In the genomic region with DNA sequence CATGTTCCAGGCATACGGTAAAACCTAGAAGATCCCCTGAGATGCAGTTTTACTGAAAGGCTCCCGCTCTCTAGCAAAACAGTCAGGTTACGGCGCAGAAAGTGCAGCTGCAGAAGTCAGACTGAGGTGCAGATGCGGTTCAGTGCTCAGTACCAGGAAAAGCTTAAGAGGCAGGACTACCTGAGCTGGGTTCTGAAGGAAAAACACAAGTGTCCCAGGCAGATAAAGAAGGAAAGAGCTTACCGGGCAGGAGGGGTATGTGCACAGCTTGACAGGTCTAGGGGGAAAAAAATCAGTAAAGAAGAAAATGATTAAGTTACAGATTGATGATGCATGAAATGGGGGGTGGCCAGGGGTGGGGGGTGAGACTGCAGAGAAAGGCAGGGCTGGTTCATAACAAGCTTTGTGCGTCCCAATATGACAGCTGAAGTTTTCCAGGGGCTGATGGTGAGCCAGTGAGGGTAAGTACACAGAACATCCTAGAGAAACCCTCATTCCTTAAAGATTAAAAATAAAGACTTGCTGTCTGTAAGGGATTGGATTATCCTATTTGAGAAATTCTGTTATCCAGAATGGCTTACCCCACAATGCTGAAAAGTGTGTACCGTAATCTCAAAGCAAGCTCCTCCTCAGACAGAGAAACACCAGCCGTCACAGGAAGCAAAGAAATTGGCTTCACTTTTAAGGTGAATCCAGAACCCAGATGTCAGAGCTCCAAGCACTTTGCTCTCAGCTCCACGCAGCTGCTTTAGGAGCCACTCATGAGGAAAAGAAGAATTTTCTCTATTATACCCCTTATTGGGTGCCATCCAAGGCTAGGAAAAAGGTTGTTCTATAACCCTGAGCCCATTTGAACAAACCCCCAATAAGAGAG, we compare ENCODE assay signal across 20 cellular contexts. TPM values are rescaled to one million over a fixed set of nuclear protein-coding genes. Genes with fewer than 3 reads are reported as not detected.
DNase-seq lines count a peak whose midpoint lies in the region; ATAC-seq and TF ChIP-seq lines count a peak whose summit lies in the region.
"Had no signal": no experiment of that assay in that cellular context is flagged by ENCODE, and none has a peak within 500 bp of the region (broad histone marks: within the 10 kb centered on the region; RNA-seq: fewer than 3 reads in every experiment).

No MANE protein-coding gene starts in this region.

- intact Hi-C loops in heart right ventricle (cut with DNase I) (loop anchor here in 1 of 10 donors (5.0 kb wide), 1 partner anchor 36 kb away; no protein-coding TSS in a partner anchor), Right ventricle myocardium inferior (cut with DNase I) (no loop called here), aorta (cut with DNase I) (no loop called here), PC-3 (cut with micrococcal nuclease) (no loop called here)

- no peak for DNase-seq in heart right ventricle
- no peak for DNase-seq in Right ventricle myocardium inferior (ENCODE audit: missing footprints)
- DNase-seq in right atrium auricular region (ENCODE audit: low spot score), result no peak
- DNase-seq in aorta, result no peak
- no peak for DNase-seq in PC-3
- DNase-seq in activated CD4-positive, CD25-positive, alpha-beta regulatory T cell treated with anti-CD3 and anti-CD28 coated beads, Interleukin-2, amount 50 U/mL, for 72 hours, result no peak
- DNase-seq: activated CD4-positive, alpha-beta T cell treated with anti-CD3 and anti-CD28 coated beads, Interleukin-2, amount 50 U/mL, for 1 hour; activated CD8-positive, alpha-beta memory T cell treated with anti-CD3 and anti-CD28 coated beads, Interleukin-2, amount 50 U/mL, for 48 hours; activated effector memory CD4-positive, alpha-beta T cell treated with Interleukin-2 at 50 U/mL for 16 hours; activated naive CD8-positive, alpha-beta T cell treated with anti-CD3 and anti-CD28 coated beads, Interleukin-2, amount 50 U/mL, for 24 hours; Calu3; NCI-H1436; NCI-H2171; NCI-H526; spleen; stimulated activated CD4-positive, alpha-beta T cell treated with anti-CD3 and anti-CD28 coated beads, Interleukin-4, amount 100 ng/mL, for 24 hours; stimulated activated naive CD8-positive, alpha-beta T cell treated with anti-CD3 and anti-CD28 coated beads, Interleukin-15, amount 100 ng/mL, for 72 hours had no signal

- H3K4me1 ChIP-seq in heart right ventricle (peaks cover 0 to 56% (median 30%) of the 10 kb centered on the region in 9 donors), right atrium auricular region (peaks cover 0 to 30% of the 10 kb centered on the region in 2 donors), rectal smooth muscle tissue (ENCODE audit: control insufficient read depth, insufficient read depth, low read length) (peaks cover 10% of the 10 kb centered on the region), aorta (ENCODE audit: control insufficient read depth in 1 of 2, insufficient read depth in 2 of 2, low read length in 2 of 2) (peaks cover 2% of the 10 kb centered on the region in 2 donors), PC-3 (ENCODE audit: insufficient read depth, low read length) (no peaks in the 10 kb centered on the region)
- H3K4me1 ChIP-seq: breast epithelium, spleen had no signal

- H3K9me2 ChIP-seq in PC-3 (replicated peaks; ENCODE audit: low read length), result no peaks in the 10 kb centered on the region

- 71 to 77% methylated on average over 10 of the region's 10 CpGs for WGBS in heart right ventricle, 2 donors
- 52 to 58% methylated on average over 10 of the region's 10 CpGs for WGBS in aorta, 2 donors

- CTCF ChIA-PET in PC-3 (lab: Charles Lee), result no interaction called here

- H2AFZ ChIP-seq in PC-3 (ENCODE audit: low read length), result no peak overlapping the region

- BruUV-seq in PC-3 (replicated peaks; lab: Mats Ljungman, UMichigan), result no TSS peak

- no peak overlapping the region for H3K4me2 ChIP-seq in PC-3 (ENCODE audit: low read length)

- TF ChIP-seq CTCF in heart right ventricle (IDR thresholded peaks at IDR 0.05) (no peak), right atrium auricular region (IDR thresholded peaks at IDR 0.05) (no peak), PC-3 (conservative IDR thresholded peaks at IDR 0.05; ENCODE audit: low read depth, low read length) (no peak)

- H3K9me3 ChIP-seq in heart right ventricle (no peaks in the 10 kb centered on the region), right atrium auricular region (no peaks in the 10 kb centered on the region), aorta (ENCODE audit: control insufficient read depth, low read length) (no peaks in the 10 kb centered on the region), PC-3 (ENCODE audit: low read length) (no peaks in the 10 kb centered on the region)
- H3K9me3 ChIP-seq: breast epithelium, spleen had no signal

- H4K20me1 ChIP-seq in PC-3 (ENCODE audit: low read length), result no peaks in the 10 kb centered on the region

- ATAC-seq in heart right ventricle (no peak), Right ventricle myocardium inferior (no peak), aorta (ENCODE audit: low FRiP score) (no peak), PC-3 (no peak), HG03045 (IDR thresholded peaks at IDR 0.05; ENCODE audit: unreplicated experiment) (no peak)
- ATAC-seq: activated naive CD8-positive, alpha-beta T cell treated with anti-CD3 and anti-CD28 coated beads, Interleukin-2, amount 50 U/mL, for 24 hours; stimulated activated naive CD8-positive, alpha-beta T cell treated with anti-CD3 and anti-CD28 coated beads, Interleukin-15, amount 100 ng/mL, for 72 hours had no signal

- no peaks in the 10 kb centered on the region for H3K79me2 ChIP-seq in PC-3 (ENCODE audit: low read length)

- H3K36me3 ChIP-seq in heart right ventricle, result no peaks in the 10 kb centered on the region
- no peaks in the 10 kb centered on the region for H3K36me3 ChIP-seq in right atrium auricular region
- no peaks in the 10 kb centered on the region for H3K36me3 ChIP-seq in rectal smooth muscle tissue (ENCODE audit: control insufficient read depth, insufficient read depth, low read length)
- H3K36me3 ChIP-seq in aorta (ENCODE audit: control insufficient read depth in 1 of 2, insufficient read depth in 2 of 2, low read length in 1 of 2), result no peaks in the 10 kb centered on the region
- no peaks in the 10 kb centered on the region for H3K36me3 ChIP-seq in PC-3 (ENCODE audit: low read depth, low read length)
- H3K36me3 ChIP-seq: breast epithelium, spleen had no signal

- H3K9ac ChIP-seq in rectal smooth muscle tissue (ENCODE audit: low read length) (no peak overlapping the region), PC-3 (ENCODE audit: low read length) (no peak overlapping the region)

- H3F3A ChIP-seq in PC-3 (ENCODE audit: low read length, unreplicated experiment), result no peaks in the 10 kb centered on the region

- POLR2A ChIA-PET in PC-3 (lab: Charles Lee; ENCODE audit: unreplicated experiment), result no interaction called here

- H3K27me3 ChIP-seq in heart right ventricle (no peaks in the 10 kb centered on the region), right atrium auricular region (no peaks in the 10 kb centered on the region), rectal smooth muscle tissue (ENCODE audit: control insufficient read depth, insufficient read depth, low read length) (no peaks in the 10 kb centered on the region), aorta (ENCODE audit: control insufficient read depth in 1 of 2, insufficient read depth in 2 of 2, low read length in 1 of 2) (no peaks in the 10 kb centered on the region), PC-3 (ENCODE audit: low read length) (no peaks in the 10 kb centered on the region)
- H3K27me3 ChIP-seq: breast epithelium, spleen had no signal

- peak overlapping the region; percentile 18 to 85 (median 64) for H3K27ac ChIP-seq in heart right ventricle
- H3K27ac ChIP-seq in right atrium auricular region, result peak overlapping the region; percentile 63 to 78
- peak overlapping the region; percentile 90 for H3K27ac ChIP-seq in rectal smooth muscle tissue (ENCODE audit: low read depth, low read length)
- H3K27ac ChIP-seq in aorta (ENCODE audit: low read depth in 1 of 2, low read length in 2 of 2), result peak overlapping the region; percentile 73
- H3K27ac ChIP-seq in PC-3 (ENCODE audit: low read length), result no peak overlapping the region
- H3K27ac ChIP-seq: breast epithelium, spleen had no signal

- peak overlapping the region in 1 of 10 donors; percentile 6 for H3K4me3 ChIP-seq in heart right ventricle
- no peak overlapping the region for H3K4me3 ChIP-seq in right atrium auricular region
- peak overlapping the region; percentile 9 for H3K4me3 ChIP-seq in rectal smooth muscle tissue (ENCODE audit: low read length)
- no peak overlapping the region for H3K4me3 ChIP-seq in aorta (ENCODE audit: low read length in 2 of 2)
- H3K4me3 ChIP-seq in PC-3 (ENCODE audit: low read length), result no peak overlapping the region
- H3K4me3 ChIP-seq: breast epithelium, spleen had no signal

RNA-seq across cellular contexts. Expression of gene LARGE1, which starts 11.8 kb away (rescaled TPM):
- 100 to 1,000 TPM; 118 to 184 (median 148) TPM for total RNA-seq in heart right ventricle
- 10 to 100 TPM; 33.7 to 34.3 TPM for polyA plus RNA-seq in heart right ventricle
- 152 TPM for total RNA-seq in Right ventricle myocardium inferior
- total RNA-seq in right atrium auricular region, result 100 to 1,000 TPM in 1 of 2 donors, 10 to 100 TPM in 1; 80.5 to 101 TPM
- 10 to 100 TPM; 41.7 to 52.5 TPM for total RNA-seq in aorta
- polyA plus RNA-seq in aorta, result 1 to 10 TPM; 2.6 to 6.3 TPM
- 1.3 and 3.5 TPM in 2 replicates for total RNA-seq in PC-3 (2014; rRNA removed)
